In the genomic region with DNA sequence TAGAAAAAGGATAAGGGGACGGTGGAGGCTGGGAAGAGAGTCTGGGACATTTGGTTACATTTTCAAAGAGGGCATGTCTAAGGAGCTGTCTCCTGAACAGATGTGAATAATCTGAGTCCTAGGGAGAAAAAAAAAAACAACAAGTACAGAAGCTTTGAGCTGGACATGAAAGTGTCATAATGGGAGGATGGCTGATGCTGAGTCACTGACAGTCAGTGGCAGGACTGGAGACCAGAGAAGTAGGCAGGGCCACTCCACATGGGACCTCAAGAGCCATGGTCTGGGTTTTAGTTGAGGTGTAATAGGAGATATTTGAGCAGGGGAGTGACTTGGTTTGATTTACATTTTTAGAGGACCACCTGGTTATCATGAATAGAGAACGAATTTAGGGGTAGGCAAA, we compare ENCODE assay signal across 1 cellular context.
TF ChIP-seq lines count a peak whose summit lies in the region.

No MANE protein-coding gene starts in this region.

TF ChIP-seq in HepG2, 621 proteins besides CTCF, POLR2A, EP300 and RAD21 (continued from another document):
- TF ChIP-seq, protein P1, sequence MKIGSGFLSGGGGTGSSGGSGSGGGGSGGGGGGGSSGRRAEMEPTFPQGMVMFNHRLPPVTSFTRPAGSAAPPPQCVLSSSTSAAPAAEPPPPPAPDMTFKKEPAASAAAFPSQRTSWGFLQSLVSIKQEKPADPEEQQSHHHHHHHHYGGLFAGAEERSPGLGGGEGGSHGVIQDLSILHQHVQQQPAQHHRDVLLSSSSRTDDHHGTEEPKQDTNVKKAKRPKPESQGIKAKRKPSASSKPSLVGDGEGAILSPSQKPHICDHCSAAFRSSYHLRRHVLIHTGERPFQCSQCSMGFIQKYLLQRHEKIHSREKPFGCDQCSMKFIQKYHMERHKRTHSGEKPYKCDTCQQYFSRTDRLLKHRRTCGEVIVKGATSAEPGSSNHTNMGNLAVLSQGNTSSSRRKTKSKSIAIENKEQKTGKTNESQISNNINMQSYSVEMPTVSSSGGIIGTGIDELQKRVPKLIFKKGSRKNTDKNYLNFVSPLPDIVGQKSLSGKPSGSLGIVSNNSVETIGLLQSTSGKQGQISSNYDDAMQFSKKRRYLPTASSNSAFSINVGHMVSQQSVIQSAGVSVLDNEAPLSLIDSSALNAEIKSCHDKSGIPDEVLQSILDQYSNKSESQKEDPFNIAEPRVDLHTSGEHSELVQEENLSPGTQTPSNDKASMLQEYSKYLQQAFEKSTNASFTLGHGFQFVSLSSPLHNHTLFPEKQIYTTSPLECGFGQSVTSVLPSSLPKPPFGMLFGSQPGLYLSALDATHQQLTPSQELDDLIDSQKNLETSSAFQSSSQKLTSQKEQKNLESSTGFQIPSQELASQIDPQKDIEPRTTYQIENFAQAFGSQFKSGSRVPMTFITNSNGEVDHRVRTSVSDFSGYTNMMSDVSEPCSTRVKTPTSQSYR (CRISPR knock-in tag; IDR thresholded peaks at IDR 0.05; ENCODE audit: borderline replicate concordance) = no peak
- TF ChIP-seq CCAR2 (optimal IDR thresholded peaks at IDR 0.05; ENCODE audit: low read depth, low read length) (no peak), GTF3A (CRISPR knock-in tag; conservative IDR thresholded peaks at IDR 0.05) (no peak), NR3C1 (CRISPR knock-in tag; IDR thresholded peaks at IDR 0.05) (no peak), ELF4 (CRISPR knock-in tag; IDR thresholded peaks at IDR 0.05; ENCODE audit: borderline replicate concordance) (no peak)
